ENCODE assay signal across 33 cellular contexts in the genomic region with DNA sequence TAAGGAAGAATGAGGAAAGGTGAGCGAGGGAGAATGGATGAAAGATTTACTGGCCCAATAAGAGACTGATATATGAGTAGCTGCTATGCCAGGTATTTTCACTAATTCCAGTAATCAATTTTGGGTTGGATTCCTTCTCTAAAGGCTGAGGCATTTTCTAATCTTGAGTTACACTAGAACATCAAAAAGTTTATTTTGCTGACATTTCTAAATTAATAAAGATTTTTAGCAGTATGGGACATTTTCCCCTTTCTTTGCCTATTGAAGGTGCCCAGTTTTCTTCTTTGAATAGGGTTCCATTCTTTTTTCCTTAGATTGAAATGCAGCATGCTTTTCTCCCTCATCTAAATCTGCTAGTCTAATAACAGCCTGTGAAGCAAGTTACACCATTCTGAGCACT.
"Had no signal": no experiment of that assay in that cellular context is flagged by ENCODE, and none has a peak within 500 bp of the region (broad histone marks: within the 10 kb centered on the region; RNA-seq: fewer than 3 reads in every experiment).

No MANE protein-coding gene starts in this region.

- H3K9me3 ChIP-seq: gastroesophageal sphincter, psoas muscle, vagina had no signal

- ATAC-seq: activated CD8-positive, alpha-beta T cell treated with anti-CD3 and anti-CD28 coated beads for 36 hours; effector memory CD8-positive, alpha-beta T cell; gastroesophageal sphincter; left colon; psoas muscle; stimulated activated memory B cell treated with anti-CD40 and anti-IgM and Interleukin-4, amounts not matched to agents 10 μg/mL and 1 μg/mL and 100 μg/mL, for 72 hours; stimulated activated naive CD8-positive, alpha-beta T cell treated with anti-CD3 and anti-CD28 coated beads, Interleukin-15, amount 100 ng/mL, for 72 hours had no signal

- H3K4me3 Mint-ChIP-seq: activated CD8-positive, alpha-beta T cell treated with anti-CD3 and anti-CD28 coated beads for 36 hours; activated naive CD4-positive, alpha-beta T cell treated with anti-CD3 and anti-CD28 coated beads, Interleukin-2, amount 10 ng/mL, durations not matched to agents 7 days and 5 days; effector memory CD8-positive, alpha-beta T cell; immature natural killer cell; naive B cell; neural crest cell; stimulated activated memory B cell treated with anti-CD40 and anti-IgM and Interleukin-4, amounts not matched to agents 10 μg/mL and 1 μg/mL and 100 μg/mL, for 72 hours; stimulated activated naive CD8-positive, alpha-beta T cell treated with anti-CD3 and anti-CD28 coated beads, Interleukin-15, amount 100 ng/mL, for 72 hours; T-helper 1 cell treated with Interleukin-12 subunit alpha and Interleukin-12 subunit beta and Interleukin-4 antibody, amounts not matched to agents 30 μg/mL and 1 μg/mL, for 36 hours; type B pancreatic cell had no signal

- H3K4me3 ChIP-seq: gastroesophageal sphincter, psoas muscle, smooth muscle cell, vagina had no signal

- H3K27ac Mint-ChIP-seq: activated CD8-positive, alpha-beta T cell treated with anti-CD3 and anti-CD28 coated beads for 36 hours; activated naive CD4-positive, alpha-beta T cell treated with anti-CD3 and anti-CD28 coated beads, Interleukin-2, amount 10 ng/mL, durations not matched to agents 7 days and 5 days; stimulated activated memory B cell treated with anti-CD40 and anti-IgM and Interleukin-4, amounts not matched to agents 10 μg/mL and 1 μg/mL and 100 μg/mL, for 72 hours; stimulated activated naive CD8-positive, alpha-beta T cell treated with anti-CD3 and anti-CD28 coated beads, Interleukin-15, amount 100 ng/mL, for 72 hours; T-helper 1 cell treated with Interleukin-12 subunit alpha and Interleukin-12 subunit beta and Interleukin-4 antibody, amounts not matched to agents 30 μg/mL and 1 μg/mL, for 36 hours; type B pancreatic cell had no signal

- H3K4me1 Mint-ChIP-seq: activated naive CD4-positive, alpha-beta T cell treated with anti-CD3 and anti-CD28 coated beads, Interleukin-2, amount 10 ng/mL, durations not matched to agents 7 days and 5 days; naive B cell; neural crest cell; stimulated activated memory B cell treated with anti-CD40 and anti-IgM and Interleukin-4, amounts not matched to agents 10 μg/mL and 1 μg/mL and 100 μg/mL, for 72 hours; stimulated activated naive CD8-positive, alpha-beta T cell treated with anti-CD3 and anti-CD28 coated beads, Interleukin-15, amount 100 ng/mL, for 72 hours had no signal

- H3K27me3 Mint-ChIP-seq: activated CD8-positive, alpha-beta T cell treated with anti-CD3 and anti-CD28 coated beads for 36 hours; activated naive CD4-positive, alpha-beta T cell treated with anti-CD3 and anti-CD28 coated beads, Interleukin-2, amount 10 ng/mL, durations not matched to agents 7 days and 5 days; effector memory CD8-positive, alpha-beta T cell; naive B cell; stimulated activated memory B cell treated with anti-CD40 and anti-IgM and Interleukin-4, amounts not matched to agents 10 μg/mL and 1 μg/mL and 100 μg/mL, for 72 hours; stimulated activated naive CD8-positive, alpha-beta T cell treated with anti-CD3 and anti-CD28 coated beads, Interleukin-15, amount 100 ng/mL, for 72 hours; type B pancreatic cell had no signal

- DNase-seq: activated CD4-positive, alpha-beta T cell treated with anti-CD3 and anti-CD28 coated beads, Interleukin-2, amount 50 U/mL, for 1 hour; activated CD4-positive, CD25-positive, alpha-beta regulatory T cell treated with anti-CD3 and anti-CD28 coated beads, Interleukin-2, amount 50 U/mL, for 72 hours; activated CD8-positive, alpha-beta T cell treated with anti-CD3 and anti-CD28 coated beads for 36 hours; activated effector memory CD4-positive, alpha-beta T cell treated with anti-CD3 and anti-CD28 coated beads, Interleukin-2, amount 50 U/mL, for 16 hours; activated naive CD4-positive, alpha-beta T cell treated with anti-CD3 and anti-CD28 coated beads, Interleukin-2, amount 10 ng/mL, durations not matched to agents 7 days and 5 days; amniotic stem cell; caudate nucleus; cortex of kidney; effector memory CD8-positive, alpha-beta T cell; hippocampal formation; immature natural killer cell; kidney; left colon; mammary epithelial cell; naive B cell; occipital lobe; psoas muscle; stimulated activated CD4-positive, alpha-beta T cell treated with anti-CD3 and anti-CD28 coated beads, Interleukin-1b, Interleukin-23, amount 100 ng/mL, for 48 hours; stimulated activated CD4-positive, alpha-beta T cell treated with anti-CD3 and anti-CD28 coated beads, Interleukin-4, amount 100 ng/mL, for 4 hours; stimulated activated CD8-positive, alpha-beta memory T cell treated with anti-CD3 and anti-CD28 coated beads, Interleukin-4, amount 100 ng/mL, for 48 hours; stimulated activated naive CD8-positive, alpha-beta T cell treated with anti-CD3 and anti-CD28 coated beads, Interleukin-15, amount 100 ng/mL, for 72 hours; substantia nigra; T1000; WERI-Rb-1 had no signal

- H3K9me3 Mint-ChIP-seq: activated CD8-positive, alpha-beta T cell treated with anti-CD3 and anti-CD28 coated beads for 36 hours; activated naive CD4-positive, alpha-beta T cell treated with anti-CD3 and anti-CD28 coated beads, Interleukin-2, amount 10 ng/mL, durations not matched to agents 7 days and 5 days; effector memory CD8-positive, alpha-beta T cell; immature natural killer cell; stimulated activated memory B cell treated with anti-CD40 and anti-IgM and Interleukin-4, amounts not matched to agents 10 μg/mL and 1 μg/mL and 100 μg/mL, for 72 hours; T-helper 1 cell treated with Interleukin-12 subunit alpha and Interleukin-12 subunit beta and Interleukin-4 antibody, amounts not matched to agents 30 μg/mL and 1 μg/mL, for 36 hours; type B pancreatic cell had no signal

- FAIRE-seq: endothelial cell of umbilical vein, kidney had no signal

- H3K4me1 ChIP-seq: parathyroid adenoma, psoas muscle, vagina had no signal

- H3K4me2 ChIP-seq: smooth muscle cell had no signal

- H3K27ac ChIP-seq: gastroesophageal sphincter, parathyroid adenoma, psoas muscle, vagina, WERI-Rb-1 had no signal

- H3K27me3 ChIP-seq: gastroesophageal sphincter, vagina had no signal
